11 cellular contexts compared by ENCODE assay signal in the genomic region with DNA sequence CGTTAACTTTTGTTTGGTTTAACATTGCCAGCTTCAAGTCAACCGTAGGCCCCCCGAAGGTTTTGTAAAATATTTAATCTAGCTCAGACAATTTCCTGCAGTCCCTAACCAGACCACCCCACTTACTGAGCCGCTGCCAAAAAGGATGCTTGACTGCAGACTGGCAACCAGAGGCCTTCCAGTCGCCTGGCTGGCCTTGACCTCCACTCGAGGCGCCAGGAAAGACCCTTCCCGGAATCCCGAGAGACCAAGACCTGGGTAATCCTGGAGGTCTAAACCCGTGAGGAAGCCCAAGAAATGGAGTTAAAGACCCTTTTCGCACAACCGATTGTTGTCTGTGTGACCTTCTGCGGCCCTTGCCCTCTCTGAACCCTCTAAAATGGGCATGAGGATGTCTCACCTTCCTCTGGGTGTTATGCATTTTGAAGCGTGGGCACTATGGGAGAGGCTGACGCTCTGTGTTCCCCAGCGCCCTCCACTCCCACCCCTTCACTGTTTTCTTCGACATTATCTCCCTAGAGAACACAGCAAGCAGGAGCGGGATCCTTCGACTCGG.
A peak's percentile ranks its signal among the peaks of the same experiment; 100 is the strongest.
DNase-seq lines count a peak whose midpoint lies in the region; ATAC-seq and TF ChIP-seq lines count a peak whose summit lies in the region.
"Had no signal": no experiment of that assay in that cellular context is flagged by ENCODE, and none has a peak within 500 bp of the region (broad histone marks: within the 10 kb centered on the region; RNA-seq: fewer than 3 reads in every experiment).

No MANE protein-coding gene starts in this region.

- H3K27ac Mint-ChIP-seq in WTC11 (no peak overlapping the region), CD14-positive monocyte (peak overlapping the region in 1 of 7 donors; percentile 30)

- H3K4me1 ChIP-seq in mesenchymal stem cell (ENCODE audit: control insufficient read depth, insufficient read depth, low read depth, low read length) (peaks cover 48% of the 10 kb centered on the region), stomach (peaks cover 5 to 66% (median 39%) of the 10 kb centered on the region in 4 donors)
- H3K4me1 ChIP-seq: pancreas had no signal

- peak overlapping the region; percentile 49 to 57 for H3K18ac ChIP-seq in mesenchymal stem cell (ENCODE audit: low read depth in 1 of 2, low read length in 2 of 2)

- peaks cover 73% of the 10 kb centered on the region for H3K27me3 Mint-ChIP-seq in WTC11 (ENCODE audit: low read depth)
- peaks cover 54 to 88% (median 66%) of the 10 kb centered on the region in 3 donors for H3K27me3 Mint-ChIP-seq in CD14-positive monocyte (ENCODE audit: low read depth in 3 of 3)

- ATAC-seq in WTC11 (no peak), GM21528 (IDR thresholded peaks at IDR 0.05; ENCODE audit: low FRiP score, unreplicated experiment) (no peak)

- no peaks in the 10 kb centered on the region for H3K9me3 Mint-ChIP-seq in WTC11
- H3K9me3 Mint-ChIP-seq in CD14-positive monocyte, result peaks cover 0 to 52% (median 32%) of the 10 kb centered on the region in 7 donors

- no peak for TF ChIP-seq POLR2A in stomach (IDR thresholded peaks at IDR 0.05)

- peak overlapping the region; percentile 43 for H2BK120ac ChIP-seq in mesenchymal stem cell (ENCODE audit: low read depth, low read length)

- no peak for TF ChIP-seq EP300 in stomach (IDR thresholded peaks at IDR 0.05)

- H3K9ac ChIP-seq in mesenchymal stem cell (ENCODE audit: low read length), result peak overlapping the region; percentile 69

- TF ChIP-seq CTCF in WTC11 (IDR thresholded peaks at IDR 0.05) (no peak), stomach (IDR thresholded peaks at IDR 0.05) (no peak), CD14-positive monocyte (IDR thresholded peaks at IDR 0.05) (no peak)

- no peak overlapping the region for H2AFZ ChIP-seq in mesenchymal stem cell (ENCODE audit: low read depth, low read length)
- H2AFZ ChIP-seq: PC-9 had no signal

- no peak overlapping the region for H4K91ac ChIP-seq in mesenchymal stem cell (ENCODE audit: low read length)

- no peaks in the 10 kb centered on the region for H3K79me1 ChIP-seq in mesenchymal stem cell (replicated peaks; ENCODE audit: low read length, poor library complexity, severe bottlenecking)

- H3K27ac ChIP-seq in mesenchymal stem cell (ENCODE audit: low read length, poor library complexity, severe bottlenecking) (peak overlapping the region; percentile 70), stomach (peak overlapping the region; percentile 61 to 92 (median 89))
- H3K27ac ChIP-seq: PC-9 had no signal

- CTCF ChIA-PET in WTC11 (lab: Charles Lee), result interaction anchor here (2.4 kb wide), 1 partner anchor 281 kb away, joined by 8 read pairs; no protein-coding TSS in a partner anchor

- H3K4me3 ChIP-seq in mesenchymal stem cell (ENCODE audit: insufficient read depth in 1 of 2, low read depth in 1 of 2, low read length in 2 of 2) (peak overlapping the region in 1 of 2 experiments; percentile 74), stomach (no peak overlapping the region)
- H3K4me3 ChIP-seq: PC-9 had no signal

- H3K4me1 Mint-ChIP-seq in WTC11 (peaks cover 43% of the 10 kb centered on the region), CD14-positive monocyte (peaks cover 47% of the 10 kb centered on the region)

- no peak overlapping the region for H2BK15ac ChIP-seq in mesenchymal stem cell (ENCODE audit: low read depth, poor library complexity, severe bottlenecking)

- DNase-seq in NCI-H748 (lab: John Stamatoyannopoulos, UW; ENCODE audit: unreplicated experiment) (peak; percentile 23), NCI-H748 treated with DMSO at 0.1 percent for 48 hours (lab: John Stamatoyannopoulos, UW) (no peak), WTC11 (ENCODE audit: low spot score) (no peak), mesenchymal stem cell (no peak), stomach (no peak), nucleus accumbens (lab: John Stamatoyannopoulos, UW) (no peak), CD14-positive monocyte (ENCODE audit: low spot score) (no peak)
- DNase-seq: NCI-H1436, PC-9 had no signal

- H3K4me2 ChIP-seq in mesenchymal stem cell (ENCODE audit: low read length, poor library complexity, severe bottlenecking), result no peak overlapping the region
- H3K4me2 ChIP-seq: PC-9 had no signal

- H3K36me3 Mint-ChIP-seq in WTC11 (no peaks in the 10 kb centered on the region), CD14-positive monocyte (peaks cover 3% of the 10 kb centered on the region in 2 donors)

- H3K23ac ChIP-seq in mesenchymal stem cell (ENCODE audit: low read length in 2 of 2), result no peak overlapping the region

- no peak overlapping the region for H3K14ac ChIP-seq in mesenchymal stem cell (ENCODE audit: low read length in 2 of 2)

- no peaks in the 10 kb centered on the region for H3K36me3 ChIP-seq in mesenchymal stem cell (ENCODE audit: control insufficient read depth in 1 of 2, insufficient read depth in 2 of 2, low read depth in 1 of 2, low read length in 2 of 2)
- no peaks in the 10 kb centered on the region for H3K36me3 ChIP-seq in stomach
- H3K36me3 ChIP-seq: pancreas had no signal

- WGBS in mesenchymal stem cell, result 31% methylated on average over 16 of the region's 20 CpGs
- WGBS in stomach, 5 donors, result 42 to 61% (median 52%) methylated on average over 19 to 20 of the region's 20 CpGs

- POLR2A ChIA-PET in WTC11 (lab: Charles Lee), result interaction anchor here (0.8 kb wide), 1 partner anchor 71 kb away, joined by 3 read pairs; no protein-coding TSS in a partner anchor

- intact Hi-C loops in stomach (cut with DNase I; ENCODE audit: low total_unique reads) (no loop called here), CD14-positive monocyte (cut with micrococcal nuclease) (loop anchor here (5.0 to 10.0 kb wide), 4 partner anchors 73 to 163 kb away; a partner anchor contains a TSS)

- H3K9me3 ChIP-seq in mesenchymal stem cell (ENCODE audit: control insufficient read depth, low read length) (no peaks in the 10 kb centered on the region), stomach (peaks cover 0 to 31% (median 1%) of the 10 kb centered on the region in 4 donors)
- H3K9me3 ChIP-seq: pancreas had no signal

- H2AK5ac ChIP-seq in mesenchymal stem cell (ENCODE audit: low read length, severe bottlenecking), result no peak overlapping the region

- H2BK12ac ChIP-seq in mesenchymal stem cell (ENCODE audit: low read length in 2 of 2), result peak overlapping the region; percentile 54 to 89

- H3K27me3 ChIP-seq in mesenchymal stem cell (ENCODE audit: control insufficient read depth in 1 of 2, insufficient read depth in 1 of 2, low read length in 2 of 2), result peaks cover 0 to 66% of the 10 kb centered on the region in 2 experiments
- peaks cover 16 to 64% (median 40%) of the 10 kb centered on the region in 3 donors for H3K27me3 ChIP-seq in stomach

- H2BK5ac ChIP-seq in mesenchymal stem cell (ENCODE audit: low read depth, low read length, poor library complexity, severe bottlenecking), result no peak overlapping the region

- H4K8ac ChIP-seq in mesenchymal stem cell (ENCODE audit: low read length), result no peak overlapping the region

- H3K4ac ChIP-seq in mesenchymal stem cell (ENCODE audit: low read depth in 1 of 2, low read length in 2 of 2), result peak overlapping the region in 1 of 2 experiments; percentile 49

- H3K4me3 Mint-ChIP-seq in WTC11, result peak overlapping the region; percentile 66
- peak overlapping the region in 1 of 2 donors; percentile 89 for H3K4me3 Mint-ChIP-seq in CD14-positive monocyte

TF ChIP-seq in WTC11, 78 proteins besides CTCF, POLR2A, EP300 and RAD21:
- TF ChIP-seq, protein P1, sequence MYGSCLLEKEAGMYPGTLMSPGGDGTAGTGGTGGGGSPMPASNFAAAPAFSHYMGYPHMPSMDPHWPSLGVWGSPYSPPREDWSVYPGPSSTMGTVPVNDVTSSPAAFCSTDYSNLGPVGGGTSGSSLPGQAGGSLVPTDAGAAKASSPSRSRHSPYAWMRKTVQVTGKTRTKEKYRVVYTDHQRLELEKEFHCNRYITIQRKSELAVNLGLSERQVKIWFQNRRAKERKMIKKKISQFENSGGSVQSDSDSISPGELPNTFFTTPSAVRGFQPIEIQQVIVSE (CRISPR knock-in tag; IDR thresholded peaks at IDR 0.05; ENCODE audit: borderline replicate concordance), result no peak
- TF ChIP-seq, protein P2, sequence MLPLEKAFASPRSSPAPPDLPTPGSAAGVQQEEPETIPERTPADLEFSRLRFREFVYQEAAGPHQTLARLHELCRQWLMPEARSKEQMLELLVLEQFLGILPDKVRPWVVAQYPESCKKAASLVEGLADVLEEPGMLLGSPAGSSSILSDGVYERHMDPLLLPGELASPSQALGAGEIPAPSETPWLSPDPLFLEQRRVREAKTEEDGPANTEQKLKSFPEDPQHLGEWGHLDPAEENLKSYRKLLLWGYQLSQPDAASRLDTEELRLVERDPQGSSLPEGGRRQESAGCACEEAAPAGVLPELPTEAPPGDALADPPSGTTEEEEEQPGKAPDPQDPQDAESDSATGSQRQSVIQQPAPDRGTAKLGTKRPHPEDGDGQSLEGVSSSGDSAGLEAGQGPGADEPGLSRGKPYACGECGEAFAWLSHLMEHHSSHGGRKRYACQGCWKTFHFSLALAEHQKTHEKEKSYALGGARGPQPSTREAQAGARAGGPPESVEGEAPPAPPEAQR (CRISPR knock-in tag; IDR thresholded peaks at IDR 0.05), result no peak
- TF ChIP-seq ZNF219 (CRISPR knock-in tag; IDR thresholded peaks at IDR 0.05; ENCODE audit: borderline replicate concordance) (no peak), ZNF263 (CRISPR knock-in tag; IDR thresholded peaks at IDR 0.05; ENCODE audit: low read depth) (no peak), HMGA2 (CRISPR knock-in tag; IDR thresholded peaks at IDR 0.05) (no peak), MYBL2 (CRISPR knock-in tag; IDR thresholded peaks at IDR 0.05) (no peak)
